In the genomic region with DNA sequence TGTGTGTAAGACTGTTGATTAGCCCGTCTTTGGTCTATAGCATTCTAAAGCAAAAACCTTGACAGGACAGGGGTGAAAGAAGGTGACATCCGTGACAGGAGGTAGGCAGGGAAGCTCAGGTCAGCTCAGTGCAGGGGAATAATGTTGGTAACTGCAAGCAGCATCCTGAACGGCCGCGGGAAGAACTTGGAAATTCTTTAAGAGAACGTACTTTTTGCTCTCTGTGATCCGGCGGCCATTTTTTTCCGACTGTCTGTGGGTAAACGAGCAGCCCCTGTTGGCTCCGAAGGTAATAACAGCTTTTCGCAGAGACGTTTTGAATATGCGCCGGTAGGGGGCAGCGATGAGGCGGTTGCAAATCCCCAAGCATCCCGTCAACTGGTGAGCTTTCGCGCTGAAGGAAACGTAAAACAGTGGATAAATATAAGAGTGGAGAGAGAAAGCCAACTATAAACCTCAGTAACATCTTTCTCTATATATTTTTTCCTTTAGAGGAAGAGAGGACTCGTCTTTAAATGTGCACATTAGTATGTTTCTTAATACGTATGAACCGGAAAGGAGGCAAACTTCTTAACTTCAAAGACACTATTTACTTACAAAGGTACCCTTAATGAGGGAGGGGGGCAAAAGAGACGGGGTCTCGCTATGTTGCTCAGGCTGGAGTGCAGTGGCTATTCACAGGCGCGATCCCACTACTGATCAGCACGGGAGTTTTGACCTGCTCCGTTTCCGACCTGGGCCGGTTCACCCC, we compare ENCODE assay signal across 8 cellular contexts. TPM values are rescaled to one million over a fixed set of nuclear protein-coding genes. Genes with fewer than 3 reads are reported as not detected.
DNase-seq lines count a peak whose midpoint lies in the region; ATAC-seq and FAIRE-seq lines count a peak whose summit lies in the region.

No MANE protein-coding gene starts in this region.

- H3K27me3 ChIP-seq in right cardiac atrium (ENCODE audit: control insufficient read depth, insufficient read depth): no peaks in the 10 kb centered on the region

- in situ Hi-C loops in G401 (cut with HindIII; ENCODE audit: low sequenced_read_pairs): loop anchor here (25.0 kb wide), 1 partner anchor 275 kb away; no protein-coding TSS in a partner anchor

- peak overlapping the region; percentile 70 for H3K4me3 ChIP-seq in right cardiac atrium (ENCODE audit: low read length)

- FAIRE-seq in urothelium cell line (lab: Jason Lieb, UNC): peak; percentile 79

- peaks cover 2% of the 10 kb centered on the region for H3K4me1 ChIP-seq in right cardiac atrium (ENCODE audit: control insufficient read depth, insufficient read depth, low read length)

- WGBS in right cardiac atrium: under 1% methylated on average over 30 of the region's 32 CpGs

- ATAC-seq in HG02642 (IDR thresholded peaks at IDR 0.05; ENCODE audit: poor library complexity, unreplicated experiment) (peak; percentile 31), right cardiac atrium (peak; percentile 53 to 56)

- H3K9me3 ChIP-seq in right cardiac atrium (ENCODE audit: control insufficient read depth, low read length): no peaks in the 10 kb centered on the region

- DNase-seq in G401 (ENCODE audit: low spot score): peak; percentile 90
- DNase-seq in NCI-H146 treated with DMSO at 0.1 percent for 48 hours (lab: John Stamatoyannopoulos, UW; ENCODE audit: unreplicated experiment): peak; percentile 88
- peak; percentile 49 to 90 (median 73) for DNase-seq in T-helper 1 cell
- DNase-seq in anterior cingulate cortex (lab: John Stamatoyannopoulos, UW): peak; percentile 4 to 96 (median 74)
- DNase-seq in right cardiac atrium: peak; percentile 82 to 89 (median 85)
- DNase-seq in pulmonary artery endothelial cell (ENCODE audit: low read depth, low spot score): peak; percentile 47
- DNase-seq in urothelium cell line (ENCODE audit: low spot score): peak; percentile 78

- intact Hi-C loops in right cardiac atrium (cut with DNase I): loop anchor here in 3 of 4 donors (5.0 to 10.0 kb wide), 3 partner anchors 143 to 245 kb away; no protein-coding TSS in a partner anchor

- H3K27ac ChIP-seq in right cardiac atrium (ENCODE audit: low read length): peak overlapping the region; percentile 100

RNA-seq across cellular contexts. Expression of a gene that starts 9.5 kb away (rescaled TPM):
- total RNA-seq in G401 (2014; rRNA removed; shearing (Covaris generic)): 31.1 and 61.2 TPM in 2 replicates
- 10 to 100 TPM; 47.0 to 54.4 (median 51.7) TPM for total RNA-seq in right cardiac atrium
- polyA plus RNA-seq in right cardiac atrium: 27.0 TPM
- total RNA-seq in pulmonary artery endothelial cell: 46.1 and 67.0 TPM in 2 replicates

RNA-seq across cellular contexts. Expression of a gene that starts 30.8 kb away (rescaled TPM):
- total RNA-seq in G401 (2014; rRNA removed; shearing (Covaris generic)): 40.2 and 48.0 TPM in 2 replicates
- total RNA-seq in right cardiac atrium (10 to 100 TPM; 25.3 to 34.6 (median 28.2) TPM), pulmonary artery endothelial cell (86.0 and 110 TPM in 2 replicates)
- 16.5 TPM for polyA plus RNA-seq in right cardiac atrium

Comparison
In these comparisons a context has a peak if more than half of its experiments do, and no peak if none do; other contexts are left out.
1. Peak in every context shown above with its lines: DNase-seq, ATAC-seq, H3K4me3 ChIP-seq and H3K27ac ChIP-seq.